8 cellular contexts compared by ENCODE assay signal in the genomic region with DNA sequence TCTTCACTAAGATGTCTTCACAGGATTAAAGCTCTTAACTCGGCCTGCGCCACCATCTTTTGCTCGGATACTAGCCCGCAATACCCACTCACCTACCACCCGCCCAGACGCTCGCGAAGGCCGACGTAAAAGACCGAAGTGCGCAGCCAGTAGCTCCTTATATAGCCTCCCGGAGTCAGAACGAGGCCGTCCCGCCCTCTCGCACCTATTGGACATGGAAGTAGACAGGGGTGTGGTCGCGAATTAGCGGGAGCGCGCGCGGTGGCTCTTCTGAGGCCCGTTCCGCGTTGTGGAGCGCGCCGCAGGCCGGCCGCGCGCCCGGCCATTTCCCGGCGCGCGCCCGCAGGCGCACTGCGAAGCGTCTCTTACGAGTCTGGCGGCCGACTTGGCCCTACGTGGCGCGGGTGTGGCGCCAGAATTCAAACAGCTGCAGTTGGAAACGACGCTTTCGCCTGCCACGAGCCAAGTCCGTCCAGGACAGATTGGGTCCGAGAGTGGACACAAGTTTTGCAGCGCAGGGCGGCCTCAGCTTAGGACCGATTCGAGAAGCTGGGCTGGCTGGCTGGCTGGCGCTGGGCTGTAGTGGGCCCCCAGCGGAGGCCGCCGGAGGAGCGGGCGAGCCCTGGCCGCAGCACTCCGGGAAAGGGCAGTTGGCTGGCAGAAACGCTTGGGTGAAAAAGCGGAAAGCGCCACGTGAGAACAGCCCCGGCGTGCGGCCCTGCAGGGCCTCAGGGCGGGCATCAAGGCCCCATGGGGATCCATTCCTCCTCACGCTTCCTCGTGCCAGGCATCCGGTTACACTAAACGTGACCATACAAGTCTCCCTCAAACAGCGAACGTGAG. TPM values are rescaled to one million over a fixed set of nuclear protein-coding genes. Genes with fewer than 3 reads are reported as not detected.
A peak's percentile ranks its signal among the peaks of the same experiment; 100 is the strongest.
DNase-seq lines count a peak whose midpoint lies in the region; ATAC-seq, FAIRE-seq and TF ChIP-seq lines count a peak whose summit lies in the region.

No MANE protein-coding gene starts in this region.

- peaks cover 26% of the 10 kb centered on the region for H3K4me1 ChIP-seq in GM23248 (ENCODE audit: insufficient read depth)
- H3K4me1 ChIP-seq in Karpas-422 (ENCODE audit: low read length): peaks cover 34% of the 10 kb centered on the region

- H3F3A ChIP-seq in GM23248 (ENCODE audit: insufficient read depth): peaks cover 58% of the 10 kb centered on the region

- H3K27ac Mint-ChIP-seq in natural killer cell: peak overlapping the region; percentile 99 to 100

- no peak for TF ChIP-seq CTCF in fibroblast of mammary gland (conservative IDR thresholded peaks at IDR 0.05; ENCODE audit: control insufficient read depth, insufficient read depth, low read depth, low read length)
- TF ChIP-seq CTCF in natural killer cell (IDR thresholded peaks at IDR 0.05): no peak

- peak; percentile 100 for DNase-seq in Daoy (ENCODE audit: low read depth)
- peak; percentile 99 for DNase-seq in GM23248
- peak; percentile 99 for DNase-seq in Karpas-422
- peak; percentile 97 for DNase-seq in RCC 7860 (ENCODE audit: low spot score)
- peak; percentile 96 for DNase-seq in activated T-helper 1 cell treated with anti-CD3 and anti-CD28 coated beads, Interleukin-2, amount 50 U/mL, for 16 hours (ENCODE audit: low read depth in 1 of 2, low spot score in 1 of 2)
- peak; percentile 98 for DNase-seq in fibroblast of mammary gland (ENCODE audit: low read depth)
- peak; percentile 98 for DNase-seq in natural killer cell
- peak; percentile 97 to 99 (median 98) for DNase-seq in stimulated activated naive CD4-positive, alpha-beta T cell (lab: John Stamatoyannopoulos, UW)

- H3K4me3 ChIP-seq in GM23248: peak overlapping the region; percentile 81
- H3K4me3 ChIP-seq in Karpas-422 (ENCODE audit: low read length): peak overlapping the region; percentile 93
- H3K4me3 ChIP-seq in fibroblast of mammary gland (ENCODE audit: control insufficient read depth, low read depth, low read length): peak overlapping the region; percentile 99

- H2AFZ ChIP-seq in GM23248: peak overlapping the region; percentile 88
- peak overlapping the region; percentile 91; the same call in 1 of the 2 replicates for H2AFZ ChIP-seq in Karpas-422 (ENCODE audit: low read length)

- in situ Hi-C loops in GM23248 (cut with MboI): no loop called here

- H3K4me2 ChIP-seq in GM23248 (ENCODE audit: unreplicated experiment) (peak overlapping the region; percentile 99), Karpas-422 (ENCODE audit: low read depth, low read length, poor library complexity, severe bottlenecking) (peak overlapping the region; percentile 89)

- peaks cover 46 to 49% of the 10 kb centered on the region in 2 donors for H3K4me1 Mint-ChIP-seq in natural killer cell

- H3K9ac ChIP-seq in GM23248: peak overlapping the region; percentile 96
- H3K9ac ChIP-seq in Karpas-422 (ENCODE audit: low read length): peak overlapping the region; percentile 93

- intact Hi-C loops in natural killer cell (cut with micrococcal nuclease): loop anchor here (1.0 to 10.0 kb wide), 4 partner anchors 36 to 324 kb away; no protein-coding TSS in a partner anchor

- H3K36me3 ChIP-seq in GM23248 (ENCODE audit: low read depth) (peaks cover 41% of the 10 kb centered on the region), Karpas-422 (ENCODE audit: insufficient read depth, low read length) (peaks cover 28% of the 10 kb centered on the region)

- H3K9me3 Mint-ChIP-seq in natural killer cell: no peaks in the 10 kb centered on the region

- H3K9me2 ChIP-seq in GM23248 (ENCODE audit: insufficient read depth) (no peaks in the 10 kb centered on the region), Karpas-422 (replicated peaks; ENCODE audit: insufficient read depth, low read length) (no peaks in the 10 kb centered on the region)

- H3K27me3 Mint-ChIP-seq in natural killer cell (ENCODE audit: low read depth in 2 of 2): no peaks in the 10 kb centered on the region

- H3K27me3 ChIP-seq in GM23248 (replicated peaks; ENCODE audit: insufficient read depth) (no peaks in the 10 kb centered on the region), Karpas-422 (ENCODE audit: low read length) (no peaks in the 10 kb centered on the region)

- H3K36me3 Mint-ChIP-seq in natural killer cell: no peaks in the 10 kb centered on the region

- no peaks in the 10 kb centered on the region for H3K9me3 ChIP-seq in GM23248 (ENCODE audit: low read depth)
- no peaks in the 10 kb centered on the region for H3K9me3 ChIP-seq in Karpas-422 (ENCODE audit: low read length)

- no peak for FAIRE-seq in RCC 7860 (lab: Jason Lieb, UNC)

- WGBS in GM23248 (ENCODE audit: low coverage in 1 of 2, low lambda C conversion rate in 2 of 2, missing lambda C conversion rate in 2 of 2), 2 experiments: 0 to 2% methylated on average over 62 to 81 of the region's 82 CpGs

- ATAC-seq in natural killer cell: peak; percentile 91 to 99 (median 92)

- H4K20me1 ChIP-seq in GM23248 (ENCODE audit: insufficient read depth) (peaks cover 14% of the 10 kb centered on the region; the same call in 1 of the 2 replicates), Karpas-422 (ENCODE audit: insufficient read depth, low read depth, low read length) (peaks cover 30% of the 10 kb centered on the region)

- peak overlapping the region; percentile 99 for H3K4me3 Mint-ChIP-seq in natural killer cell

- H3K79me2 ChIP-seq in GM23248 (ENCODE audit: insufficient read depth) (peaks cover 64% of the 10 kb centered on the region), Karpas-422 (ENCODE audit: low read length) (peaks cover 28% of the 10 kb centered on the region)

- H3K27ac ChIP-seq in GM23248: peak overlapping the region; percentile 94
- H3K27ac ChIP-seq in Karpas-422 (ENCODE audit: low read length): peak overlapping the region; percentile 83

RNA-seq across cellular contexts. Expression of gene SYNCRIP, which starts 36.1 kb away (rescaled TPM):
- 130 and 153 TPM in 2 replicates for total RNA-seq in Daoy (2014; rRNA removed; shearing (Covaris generic))
- total RNA-seq in GM23248 (2014; rRNA removed; shearing (Covaris generic)): 77.9 and 99.0 TPM in 2 replicates
- polyA plus RNA-seq in GM23248 (2016; fragmentation: Nextera tagmentation; extraction: Ambion mirVana): 138 and 150 TPM in 2 replicates
- 73.4 and 99.4 TPM in 2 replicates for total RNA-seq in Karpas-422 (2014; rRNA removed; shearing (Covaris generic); ENCODE audit: low replicate concordance)
- total RNA-seq in natural killer cell: 10 to 100 TPM; 65.8 to 99.1 (median 80.9) TPM

Comparison
In these comparisons a context has a peak if more than half of its experiments do, and no peak if none do; other contexts are left out.
1. Peak in every context shown above with its lines: DNase-seq, ATAC-seq, H3K4me3 ChIP-seq and H3K27ac ChIP-seq.